Comparison of ENCODE assay signal across 11 cellular contexts in the genomic region with DNA sequence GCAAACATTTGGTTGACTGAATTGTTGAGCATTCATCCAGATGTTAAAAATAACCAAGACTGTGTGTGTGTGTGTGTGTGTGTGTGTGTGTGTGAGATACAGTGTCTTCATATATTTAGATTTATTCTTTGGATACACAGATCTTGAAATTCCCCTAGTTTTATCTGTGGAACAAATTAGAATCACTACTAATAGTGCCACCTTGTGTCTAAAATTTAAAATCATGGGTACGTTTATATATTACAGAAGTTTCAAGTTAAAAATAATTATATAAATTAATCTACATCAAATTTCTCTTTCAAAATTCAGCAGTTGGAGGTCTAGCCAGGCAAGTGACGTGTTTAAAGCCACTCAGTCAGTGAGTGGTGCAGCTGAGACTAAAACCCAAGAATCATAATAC.
DNase-seq lines count a peak whose midpoint lies in the region; ATAC-seq and TF ChIP-seq lines count a peak whose summit lies in the region.
"Had no signal": no experiment of that assay in that cellular context is flagged by ENCODE, and none has a peak within 500 bp of the region (broad histone marks: within the 10 kb centered on the region; RNA-seq: fewer than 3 reads in every experiment).

No MANE protein-coding gene starts in this region.

- DNase-seq in H4 (ENCODE audit: low spot score) (peak; percentile 11), RPMI7951 (ENCODE audit: low read depth) (peak; percentile 14), fibroblast of peridontal ligament (ENCODE audit: extremely low read depth) (peak; percentile 57)
- DNase-seq in activated CD8-positive, alpha-beta memory T cell treated with anti-CD3 and anti-CD28 coated beads, Interleukin-2, amount 10 ng/mL, durations not matched to agents 7 days and 5 days = no peak
- DNase-seq: anterior cingulate cortex; CD4-positive, CD25-positive, alpha-beta regulatory T cell; glutamatergic neuron had no signal

- H3K27me3 Mint-ChIP-seq in activated CD8-positive, alpha-beta memory T cell treated with anti-CD3 and anti-CD28 coated beads, Interleukin-2, amount 10 ng/mL, durations not matched to agents 7 days and 5 days = no peaks in the 10 kb centered on the region
- H3K27me3 Mint-ChIP-seq: CD4-positive, CD25-positive, alpha-beta regulatory T cell had no signal

- no peaks in the 10 kb centered on the region for H3K4me1 Mint-ChIP-seq in activated CD8-positive, alpha-beta memory T cell treated with anti-CD3 and anti-CD28 coated beads, Interleukin-2, amount 10 ng/mL, durations not matched to agents 7 days and 5 days
- H3K4me1 Mint-ChIP-seq: CD4-positive, CD25-positive, alpha-beta regulatory T cell had no signal

- H3K27ac ChIP-seq in 22Rv1 = no peak overlapping the region

- no peaks in the 10 kb centered on the region for H3K36me3 Mint-ChIP-seq in activated CD8-positive, alpha-beta memory T cell treated with anti-CD3 and anti-CD28 coated beads, Interleukin-2, amount 10 ng/mL, durations not matched to agents 7 days and 5 days
- H3K36me3 Mint-ChIP-seq: CD4-positive, CD25-positive, alpha-beta regulatory T cell had no signal

- no peak overlapping the region for H3K4me3 Mint-ChIP-seq in activated CD8-positive, alpha-beta memory T cell treated with anti-CD3 and anti-CD28 coated beads, Interleukin-2, amount 10 ng/mL, durations not matched to agents 7 days and 5 days
- H3K4me3 Mint-ChIP-seq: CD4-positive, CD25-positive, alpha-beta regulatory T cell had no signal

- no peak overlapping the region for H3K27ac Mint-ChIP-seq in activated CD8-positive, alpha-beta memory T cell treated with anti-CD3 and anti-CD28 coated beads, Interleukin-2, amount 10 ng/mL, durations not matched to agents 7 days and 5 days
- H3K27ac Mint-ChIP-seq: CD4-positive, CD25-positive, alpha-beta regulatory T cell had no signal

- TF ChIP-seq CTCF in 22Rv1 (IDR thresholded peaks at IDR 0.05) = peak; percentile 43

- H3K9me3 Mint-ChIP-seq in activated CD8-positive, alpha-beta memory T cell treated with anti-CD3 and anti-CD28 coated beads, Interleukin-2, amount 10 ng/mL, durations not matched to agents 7 days and 5 days (ENCODE audit: low read depth) = peaks cover 2% of the 10 kb centered on the region

- CTCF ChIA-PET in activated CD8-positive, alpha-beta memory T cell treated with anti-CD3 and anti-CD28 coated beads, Interleukin-2, amount 10 ng/mL, durations not matched to agents 7 days and 5 days (lab: Charles Lee) = no interaction called here

- ATAC-seq in HG02938 (IDR thresholded peaks at IDR 0.05; ENCODE audit: unreplicated experiment) = no peak
- ATAC-seq in GM18909 (IDR thresholded peaks at IDR 0.05; ENCODE audit: poor library complexity, unreplicated experiment) = no peak
- no peak for ATAC-seq in HG03139 (IDR thresholded peaks at IDR 0.05; ENCODE audit: unreplicated experiment)
- no peak for ATAC-seq in activated CD8-positive, alpha-beta memory T cell treated with anti-CD3 and anti-CD28 coated beads, Interleukin-2, amount 10 ng/mL, durations not matched to agents 7 days and 5 days
